In genomic region chr5:173973614-173973969, GRCh38 we compare ENCODE assay signal across 8 cellular contexts. TPM values are rescaled to one million over a fixed set of nuclear protein-coding genes. Genes with fewer than 3 reads are reported as not detected.
DNase-seq lines count a peak whose midpoint lies in the region; ATAC-seq lines count a peak whose summit lies in the region.

No MANE protein-coding gene starts in this region.

- H3K27ac Mint-ChIP-seq in activated T-helper 2 cell treated with anti-CD3 and anti-CD28 coated beads, Interferon-gamma antibody, Interleukin-2, Interleukin-4, amounts not matched to agents 10 μg/mL and 5 μg/mL and 100 μg/mL, durations not matched to agents 14 hours and 24 hours and 36 hours = no peak overlapping the region

- peak overlapping the region; percentile 72 for H3K4me3 ChIP-seq in skeletal muscle satellite cell (ENCODE audit: low read length)

- H3K9me3 Mint-ChIP-seq in activated T-helper 2 cell treated with anti-CD3 and anti-CD28 coated beads, Interferon-gamma antibody, Interleukin-2, Interleukin-4, amounts not matched to agents 10 μg/mL and 5 μg/mL and 100 μg/mL, durations not matched to agents 14 hours and 24 hours and 36 hours = no peaks in the 10 kb centered on the region

- H3K4me2 ChIP-seq in skeletal muscle satellite cell (ENCODE audit: low read length) = peak overlapping the region; percentile 93

- H3K4me3 Mint-ChIP-seq in activated T-helper 2 cell treated with anti-CD3 and anti-CD28 coated beads, Interferon-gamma antibody, Interleukin-2, Interleukin-4, amounts not matched to agents 10 μg/mL and 5 μg/mL and 100 μg/mL, durations not matched to agents 14 hours and 24 hours and 36 hours (ENCODE audit: low read depth) = peak overlapping the region; percentile 71

- H3K4me1 Mint-ChIP-seq in activated T-helper 2 cell treated with anti-CD3 and anti-CD28 coated beads, Interferon-gamma antibody, Interleukin-2, Interleukin-4, amounts not matched to agents 10 μg/mL and 5 μg/mL and 100 μg/mL, durations not matched to agents 14 hours and 24 hours and 36 hours (ENCODE audit: low read depth) = peaks cover 7% of the 10 kb centered on the region

- intact Hi-C loops in activated T-helper 2 cell treated with anti-CD3 and anti-CD28 coated beads, Interferon-gamma antibody, Interleukin-2, Interleukin-4, amounts not matched to agents 10 μg/mL and 5 μg/mL and 100 μg/mL, durations not matched to agents 14 hours and 24 hours and 36 hours (cut with micrococcal nuclease) = loop anchor here (1.0 to 10.0 kb wide), 2 partner anchors 189 to 354 kb away; no protein-coding TSS in a partner anchor
- intact Hi-C loops in left ventricle myocardium superior (cut with micrococcal nuclease) = loop anchor here (5.0 kb wide), 1 partner anchor 356 kb away; the partner anchor contains the start of gene BOD1

- H3K27me3 Mint-ChIP-seq in activated T-helper 2 cell treated with anti-CD3 and anti-CD28 coated beads, Interferon-gamma antibody, Interleukin-2, Interleukin-4, amounts not matched to agents 10 μg/mL and 5 μg/mL and 100 μg/mL, durations not matched to agents 14 hours and 24 hours and 36 hours (ENCODE audit: low read depth) = peaks cover 29% of the 10 kb centered on the region

- peak; percentile 25 for ATAC-seq in GM18907 (IDR thresholded peaks at IDR 0.05; ENCODE audit: unreplicated experiment)
- ATAC-seq in HG03045 (IDR thresholded peaks at IDR 0.05; ENCODE audit: unreplicated experiment) = peak; percentile 19
- ATAC-seq in left ventricle myocardium superior = peak; percentile 71

- peak overlapping the region; percentile 69 for H3K9ac ChIP-seq in skeletal muscle satellite cell (ENCODE audit: low read depth, low read length)

- peaks cover 18% of the 10 kb centered on the region for H3K4me1 ChIP-seq in skeletal muscle satellite cell (ENCODE audit: control insufficient read depth, insufficient read depth, low read length)

- H3K36me3 Mint-ChIP-seq in activated T-helper 2 cell treated with anti-CD3 and anti-CD28 coated beads, Interferon-gamma antibody, Interleukin-2, Interleukin-4, amounts not matched to agents 10 μg/mL and 5 μg/mL and 100 μg/mL, durations not matched to agents 14 hours and 24 hours and 36 hours (ENCODE audit: low read depth) = no peaks in the 10 kb centered on the region

- H3K36me3 ChIP-seq in skeletal muscle satellite cell (ENCODE audit: insufficient read depth, low read length) = no peaks in the 10 kb centered on the region

- DNase-seq in activated T-helper 2 cell treated with anti-CD3 and anti-CD28 coated beads, Interferon-gamma antibody, Interleukin-2, Interleukin-4, amounts not matched to agents 10 μg/mL and 5 μg/mL and 100 μg/mL, durations not matched to agents 14 hours and 24 hours and 36 hours (ENCODE audit: low spot score) = no peak
- DNase-seq in left ventricle myocardium superior (peak; percentile 65), pons (ENCODE audit: low spot score) (no peak), A172 (ENCODE audit: low spot score) (no peak), mesenteric fat pad (ENCODE audit: low spot score) (no peak)

- H3K9me3 ChIP-seq in skeletal muscle satellite cell (replicated peaks; ENCODE audit: low read length) = no peaks in the 10 kb centered on the region

- no peaks in the 10 kb centered on the region for H3K27me3 ChIP-seq in skeletal muscle satellite cell (ENCODE audit: control insufficient read depth, insufficient read depth, low read length)

RNA-seq across cellular contexts. Expression of gene C5orf47, which starts 15.4 kb away (rescaled TPM):
- not detected in 2 replicates for total RNA-seq in activated T-helper 2 cell treated with anti-CD3 and anti-CD28 coated beads, Interferon-gamma antibody, Interleukin-2, Interleukin-4, amounts not matched to agents 10 μg/mL and 5 μg/mL and 100 μg/mL, durations not matched to agents 14 hours and 24 hours and 36 hours
- not detected for total RNA-seq in left ventricle myocardium superior
- not detected in 2 replicates for total RNA-seq in skeletal muscle satellite cell (2012; rRNA removed)
- total RNA-seq in A172 (2014; rRNA removed; shearing (Covaris generic)) = not detected in 2 replicates
- total RNA-seq in mesenteric fat pad = not detected

Comparison
In these comparisons a context has a peak if more than half of its experiments do, and no peak if none do; other contexts are left out.
1. ATAC-seq: peak in every context shown above with its lines; median percentile 71 in left ventricle myocardium superior; 25 in GM18907; 19 in HG03045.